Comparison of ENCODE assay signal across 16 cellular contexts in the genomic region with DNA sequence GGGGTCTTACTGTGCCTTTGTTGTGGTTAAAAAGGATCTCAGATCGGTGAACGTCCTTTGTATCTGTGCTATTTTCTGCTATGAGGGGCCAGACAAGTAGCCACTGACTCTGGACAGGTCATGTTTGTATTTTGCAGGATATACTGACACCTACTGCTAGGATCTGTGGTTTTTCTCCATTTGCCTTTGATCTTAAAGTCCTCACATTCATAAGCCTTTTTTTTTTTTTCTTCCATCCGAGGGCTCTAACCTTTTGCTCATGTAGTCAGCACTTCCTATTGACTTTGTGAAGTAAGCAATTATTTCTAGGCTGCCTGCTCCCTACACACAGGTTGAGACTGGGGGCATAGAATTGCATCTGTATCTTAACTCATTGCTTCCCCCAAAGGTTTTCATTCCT.
A peak's percentile ranks its signal among the peaks of the same experiment; 100 is the strongest.
DNase-seq lines count a peak whose midpoint lies in the region; ATAC-seq and TF ChIP-seq lines count a peak whose summit lies in the region.
"Had no signal": no experiment of that assay in that cellular context is flagged by ENCODE, and none has a peak within 500 bp of the region (broad histone marks: within the 10 kb centered on the region; RNA-seq: fewer than 3 reads in every experiment).

No MANE protein-coding gene starts in this region.

- no peak for ATAC-seq in left colon
- ATAC-seq: activated CD8-positive, alpha-beta memory T cell treated with anti-CD3 and anti-CD28 coated beads, Interleukin-2, amount 10 ng/mL, durations not matched to agents 7 days and 5 days had no signal

- H4K20me1 ChIP-seq in OCI-LY3 (ENCODE audit: insufficient read depth, low read length) = no peaks in the 10 kb centered on the region

- H3K4me2 ChIP-seq in OCI-LY3 (ENCODE audit: low read length) = peak overlapping the region; percentile 43
- H3K4me2 ChIP-seq: smooth muscle cell had no signal

- peak overlapping the region; percentile 73 for H2AFZ ChIP-seq in OCI-LY3 (ENCODE audit: low read depth, low read length)

- peaks cover 12% of the 10 kb centered on the region; the same call in 1 of the 2 replicates for H3K4me1 ChIP-seq in OCI-LY3 (ENCODE audit: low read length)
- H3K4me1 ChIP-seq: uterus had no signal

- H3K36me3 ChIP-seq in OCI-LY3 (replicated peaks; ENCODE audit: low read depth, low read length) = no peaks in the 10 kb centered on the region
- H3K36me3 ChIP-seq: uterus had no signal

- DNase-seq in NCI-H748 (lab: John Stamatoyannopoulos, UW; ENCODE audit: unreplicated experiment) (peak; percentile 18), NCI-H748 treated with DMSO at 0.1 percent for 48 hours (lab: John Stamatoyannopoulos, UW) (no peak), cerebellum (ENCODE audit: low spot score) (peak; percentile 1), retinal pigment epithelial cell (ENCODE audit: low read depth) (no peak), left colon (no peak), 8988T (no peak), amniotic stem cell (lab: John Stamatoyannopoulos, UW) (no peak)
- DNase-seq: activated CD8-positive, alpha-beta memory T cell treated with anti-CD3 and anti-CD28 coated beads, Interleukin-2, amount 10 ng/mL, durations not matched to agents 7 days and 5 days; activated naive CD4-positive, alpha-beta T cell treated with Interleukin-2 at 50 U/mL for 16 hours; Calu3; HFFc6; midbrain; NCI-H2081 treated with DMSO at 0.1 percent for 48 hours; uterus had no signal

- H3K27me3 ChIP-seq in OCI-LY3 (ENCODE audit: low read depth, low read length) = no peaks in the 10 kb centered on the region
- H3K27me3 ChIP-seq: uterus had no signal

- H3K4me3 ChIP-seq in OCI-LY3 (ENCODE audit: low read length) (0 out of 2 replicates have a peak overlapping the region, but pooled peaks have one; percentile 21), retinal pigment epithelial cell (ENCODE audit: low read length) (no peak overlapping the region)
- H3K4me3 ChIP-seq: smooth muscle cell, uterus had no signal

- H3K9me3 ChIP-seq in OCI-LY3 (ENCODE audit: insufficient read depth, low read length) = no peaks in the 10 kb centered on the region
- H3K9me3 ChIP-seq: uterus had no signal

- no peak overlapping the region for H3K27ac ChIP-seq in OCI-LY3 (ENCODE audit: low read length)
- H3K27ac ChIP-seq: uterus had no signal

- no peaks in the 10 kb centered on the region for H3K79me2 ChIP-seq in OCI-LY3 (ENCODE audit: low read length)

- no peak overlapping the region for H3K9ac ChIP-seq in OCI-LY3 (ENCODE audit: low read length)

- intact Hi-C loops in left colon (cut with DNase I, micrococcal nuclease) = no loop called here

- TF ChIP-seq CTCF in OCI-LY3 (IDR thresholded peaks at IDR 0.05; ENCODE audit: low read depth, low read length) (peak; percentile 28), retinal pigment epithelial cell (conservative IDR thresholded peaks at IDR 0.05; ENCODE audit: low read depth, low read length) (peak; percentile 14)

Comparison
In these comparisons a context has a peak if more than half of its experiments do, and no peak if none do; other contexts are left out.
1. DNase-seq: peak in NCI-H748 (single experiment) and cerebellum (single experiment); none in NCI-H748 treated with DMSO at 0.1 percent for 48 hours (single experiment), retinal pigment epithelial cell (single experiment), left colon (0 of 2), 8988T (single experiment) and amniotic stem cell (single experiment).